In the genomic region with DNA sequence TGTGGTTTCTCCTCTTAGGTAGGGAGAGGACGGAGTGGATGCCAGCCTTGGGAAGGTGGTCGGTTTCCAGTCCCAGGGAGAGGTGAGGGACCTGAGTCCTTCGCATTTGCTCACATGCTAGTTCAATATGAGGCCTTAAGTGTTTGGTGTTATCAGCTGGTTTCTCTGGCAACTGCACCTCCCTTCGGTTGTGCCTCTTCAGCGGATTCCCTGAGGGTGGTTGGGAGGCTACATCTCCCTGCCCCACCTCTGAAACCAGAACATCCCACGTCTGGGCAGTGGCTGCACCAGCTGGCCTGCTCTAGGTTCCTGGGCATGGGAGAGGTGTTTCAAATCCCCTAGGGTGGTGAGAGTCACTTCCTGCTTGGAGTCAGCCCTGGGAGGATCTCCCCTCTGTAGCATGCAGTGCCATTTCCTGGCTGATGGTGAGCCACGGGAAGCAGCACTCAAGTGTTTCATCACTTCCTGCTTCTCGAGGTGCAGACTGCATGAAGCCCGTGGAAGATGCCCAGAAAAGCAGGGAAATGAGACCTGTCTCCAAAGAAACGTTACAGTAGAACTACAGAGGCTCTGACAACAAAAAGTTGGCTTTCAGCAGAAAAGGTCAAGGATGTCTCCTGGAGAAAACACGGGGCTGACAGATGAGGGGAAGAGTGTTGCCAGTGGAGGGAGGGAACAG, we compare ENCODE assay signal across 8 cellular contexts. TPM values are rescaled to one million over a fixed set of nuclear protein-coding genes. Genes with fewer than 3 reads are reported as not detected.
A peak's percentile ranks its signal among the peaks of the same experiment; 100 is the strongest.
DNase-seq lines count a peak whose midpoint lies in the region; ATAC-seq lines count a peak whose summit lies in the region.

No MANE protein-coding gene starts in this region.

- DNase-seq in DMS53 treated with DMSO at 0.1 percent for 48 hours (lab: John Stamatoyannopoulos, UW; ENCODE audit: unreplicated experiment): peak; percentile 83
- peak; percentile 65 for DNase-seq in M059J (ENCODE audit: low read depth)
- peak; percentile 78 for DNase-seq in activated CD8-positive, alpha-beta memory T cell treated with anti-CD3 and anti-CD28 coated beads, Interleukin-2, amount 10 ng/mL, durations not matched to agents 7 days and 5 days
- peak; percentile 18 for DNase-seq in foreskin melanocyte
- DNase-seq in stimulated activated CD4-positive, alpha-beta T cell treated with anti-CD3 and anti-CD28 coated beads, Interleukin-4, amount 100 ng/mL, for 4 hours: peak; percentile 10 to 24
- DNase-seq in T1000 (lab: John Stamatoyannopoulos, UW): no peak

- H3K27ac Mint-ChIP-seq in activated CD8-positive, alpha-beta memory T cell treated with anti-CD3 and anti-CD28 coated beads, Interleukin-2, amount 10 ng/mL, durations not matched to agents 7 days and 5 days: peak overlapping the region; percentile 94

- peak overlapping the region; percentile 16 for H3K4me3 Mint-ChIP-seq in activated CD8-positive, alpha-beta memory T cell treated with anti-CD3 and anti-CD28 coated beads, Interleukin-2, amount 10 ng/mL, durations not matched to agents 7 days and 5 days

- ATAC-seq in activated CD8-positive, alpha-beta memory T cell treated with anti-CD3 and anti-CD28 coated beads, Interleukin-2, amount 10 ng/mL, durations not matched to agents 7 days and 5 days: peak; percentile 90
- ATAC-seq in GM18511 (IDR thresholded peaks at IDR 0.05; ENCODE audit: unreplicated experiment) (no peak), GM21529 (IDR thresholded peaks at IDR 0.05; ENCODE audit: unreplicated experiment) (no peak)

- no peaks in the 10 kb centered on the region for H3K9me3 Mint-ChIP-seq in activated CD8-positive, alpha-beta memory T cell treated with anti-CD3 and anti-CD28 coated beads, Interleukin-2, amount 10 ng/mL, durations not matched to agents 7 days and 5 days (ENCODE audit: low read depth)

- H3K27me3 Mint-ChIP-seq in activated CD8-positive, alpha-beta memory T cell treated with anti-CD3 and anti-CD28 coated beads, Interleukin-2, amount 10 ng/mL, durations not matched to agents 7 days and 5 days: peaks cover 21% of the 10 kb centered on the region

- peaks cover 26% of the 10 kb centered on the region for H3K4me1 Mint-ChIP-seq in activated CD8-positive, alpha-beta memory T cell treated with anti-CD3 and anti-CD28 coated beads, Interleukin-2, amount 10 ng/mL, durations not matched to agents 7 days and 5 days

- CTCF ChIA-PET in activated CD8-positive, alpha-beta memory T cell treated with anti-CD3 and anti-CD28 coated beads, Interleukin-2, amount 10 ng/mL, durations not matched to agents 7 days and 5 days (lab: Charles Lee): interaction anchor here (1.0 to 1.4 kb wide), 2 partner anchors 18 to 84 kb away, joined by 3 read pairs; a partner anchor contains a TSS

- peaks cover 5% of the 10 kb centered on the region for H3K36me3 Mint-ChIP-seq in activated CD8-positive, alpha-beta memory T cell treated with anti-CD3 and anti-CD28 coated beads, Interleukin-2, amount 10 ng/mL, durations not matched to agents 7 days and 5 days

RNA-seq across cellular contexts. Expression of a gene that starts 4.5 kb away (rescaled TPM):
- total RNA-seq in M059J (2014; rRNA removed; shearing (Covaris generic)): not detected in 2 replicates
- total RNA-seq in activated CD8-positive, alpha-beta memory T cell treated with anti-CD3 and anti-CD28 coated beads, Interleukin-2, amount 10 ng/mL, durations not matched to agents 7 days and 5 days: not detected

RNA-seq across cellular contexts. Expression of a gene that starts 11.1 kb away (rescaled TPM):
- total RNA-seq in M059J (2014; rRNA removed; shearing (Covaris generic)): not detected in 2 replicates
- total RNA-seq in activated CD8-positive, alpha-beta memory T cell treated with anti-CD3 and anti-CD28 coated beads, Interleukin-2, amount 10 ng/mL, durations not matched to agents 7 days and 5 days: not detected

RNA-seq across cellular contexts. Expression of a gene that starts 26.5 kb away (rescaled TPM):
- 2.0 and 3.3 TPM in 2 replicates for total RNA-seq in M059J (2014; rRNA removed; shearing (Covaris generic))
- 1 to 10 TPM in 1 of 2 experiments, under 1 TPM in 1; 0.55 to 1.9 TPM for total RNA-seq in activated CD8-positive, alpha-beta memory T cell treated with anti-CD3 and anti-CD28 coated beads, Interleukin-2, amount 10 ng/mL, durations not matched to agents 7 days and 5 days
